ENCODE assay signal across 8 cellular contexts in the genomic region with DNA sequence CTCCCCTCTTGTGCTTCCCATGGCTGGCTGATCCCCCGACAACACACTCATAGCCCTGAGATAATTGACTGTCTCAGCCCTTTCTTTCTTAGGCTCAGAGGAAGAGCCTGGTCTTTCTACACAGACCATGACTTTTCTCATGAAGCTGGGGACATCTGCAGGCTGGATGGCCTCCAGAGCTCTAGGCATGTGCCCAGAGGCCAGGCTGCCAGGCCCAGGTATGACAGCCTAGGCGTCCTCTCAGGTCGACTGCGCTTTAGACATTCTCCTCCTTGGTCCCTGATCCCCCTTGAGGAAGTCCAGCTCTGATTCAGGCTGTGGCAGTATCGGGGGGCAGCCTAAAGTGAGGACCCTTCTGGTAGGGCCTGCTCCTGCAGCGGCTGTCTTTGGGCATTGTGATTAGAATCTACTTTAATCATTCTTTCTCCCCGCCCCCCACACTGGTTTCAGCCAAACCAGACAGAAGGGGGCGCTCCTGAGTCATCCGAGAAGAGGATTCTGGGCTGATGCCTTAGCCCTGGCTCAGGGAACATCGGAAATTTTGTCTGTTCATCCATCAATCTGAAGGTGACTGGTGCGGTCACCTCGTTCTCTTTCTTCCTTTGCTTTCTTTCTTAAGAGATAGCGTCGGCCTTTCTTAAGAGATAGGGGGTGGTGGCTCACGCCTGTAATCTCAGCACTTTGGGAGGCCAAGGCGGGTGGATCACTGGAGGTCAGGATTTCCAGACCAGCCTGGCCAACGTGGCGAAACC.
DNase-seq lines count a peak whose midpoint lies in the region; ATAC-seq and TF ChIP-seq lines count a peak whose summit lies in the region.

No MANE protein-coding gene starts in this region.

- DNase-seq in NCI-H2107 treated with DMSO at 0.1 percent for 48 hours (lab: John Stamatoyannopoulos, UW; ENCODE audit: unreplicated experiment), result peak; percentile 7
- DNase-seq in activated CD4-positive, CD25-positive, alpha-beta regulatory T cell (lab: John Stamatoyannopoulos, UW), result peak in 3 of 4 experiments; percentile 10 to 65 (median 56)
- DNase-seq in caudate nucleus (lab: John Stamatoyannopoulos, UW), result peak in 48 of 61 donors; percentile 20 to 80 (median 53)
- DNase-seq in kidney glomerular epithelial cell (lab: John Stamatoyannopoulos, UW), result peak; percentile 48
- peak; percentile 58 for DNase-seq in stimulated activated CD4-positive, alpha-beta T cell treated with anti-CD3 and anti-CD28 coated beads, Interleukin-2, amount 100 ng/mL, for 4 hours (ENCODE audit: low read depth)
- DNase-seq in DMS79 (lab: John Stamatoyannopoulos, UW), result no peak

- H3K27ac ChIP-seq in caudate nucleus (ENCODE audit: low read depth, low read length), result no peak overlapping the region

- TF ChIP-seq CTCF in GM12872 (IDR thresholded peaks at IDR 0.05; ENCODE audit: insufficient read depth, low read depth, low read length), result peak; percentile 79

- ATAC-seq in HG02884 (IDR thresholded peaks at IDR 0.05; ENCODE audit: unreplicated experiment), result no peak
